In genomic region chr7:140674899-140675701, GRCh38 we compare ENCODE assay signal across 8 cellular contexts. TPM values are rescaled to one million over a fixed set of nuclear protein-coding genes. Genes with fewer than 3 reads are reported as not detected.
DNase-seq lines count a peak whose midpoint lies in the region; ATAC-seq lines count a peak whose summit lies in the region.

No MANE protein-coding gene starts in this region.

- peaks cover 31% of the 10 kb centered on the region for H3K36me3 Mint-ChIP-seq in T-helper 2 cell treated with Interferon-gamma antibody and Interleukin-4, amounts not matched to agents 5 μg/mL and 100 μg/mL, for 36 hours (ENCODE audit: low read depth)
- peaks cover 21% of the 10 kb centered on the region for H3K36me3 Mint-ChIP-seq in activated naive CD8-positive, alpha-beta T cell treated with anti-CD3 and anti-CD28 coated beads, Interleukin-2, amount 10 ng/mL, durations not matched to agents 7 days and 5 days
- H3K36me3 Mint-ChIP-seq in stimulated activated naive B cell treated with anti-CD40 and anti-IgM and Interleukin-4, amounts not matched to agents 10 μg/mL and 1 μg/mL and 100 μg/mL, for 72 hours: peaks cover 24 to 29% of the 10 kb centered on the region in 2 donors

- peak overlapping the region; percentile 87 for H3K27ac ChIP-seq in Karpas-422 (ENCODE audit: low read length)

- H2AFZ ChIP-seq in Karpas-422 (ENCODE audit: low read length): 0 out of 2 replicates have a peak overlapping the region, but pooled peaks have one; percentile 34

- H3K4me1 ChIP-seq in Karpas-422 (ENCODE audit: low read length): peaks cover 56% of the 10 kb centered on the region

- no peaks in the 10 kb centered on the region for H4K20me1 ChIP-seq in Karpas-422 (ENCODE audit: insufficient read depth, low read depth, low read length)

- peak overlapping the region; percentile 94 for H3K4me2 ChIP-seq in Karpas-422 (ENCODE audit: low read depth, low read length, poor library complexity, severe bottlenecking)

- DNase-seq in T-helper 2 cell treated with Interferon-gamma antibody and Interleukin-4, amounts not matched to agents 5 μg/mL and 100 μg/mL, for 36 hours (ENCODE audit: low spot score): no peak
- DNase-seq in T-helper 2 cell (no peak), Karpas-422 (peak; percentile 66), hypothalamus (lab: John Stamatoyannopoulos, UW) (peak in 28 of 51 donors; percentile 5 to 54 (median 30)), NCI-H774 (lab: John Stamatoyannopoulos, UW) (no peak)
- no peak for DNase-seq in activated naive CD8-positive, alpha-beta T cell treated with anti-CD3 and anti-CD28 coated beads, Interleukin-2, amount 10 ng/mL, durations not matched to agents 7 days and 5 days
- DNase-seq in stimulated activated naive B cell treated with anti-CD40 and anti-IgM and Interleukin-4, amounts not matched to agents 10 μg/mL and 1 μg/mL and 100 μg/mL, for 72 hours: no peak

- peak overlapping the region; percentile 70 for H3K27ac Mint-ChIP-seq in T-helper 2 cell treated with Interferon-gamma antibody and Interleukin-4, amounts not matched to agents 5 μg/mL and 100 μg/mL, for 36 hours
- H3K27ac Mint-ChIP-seq in activated naive CD8-positive, alpha-beta T cell treated with anti-CD3 and anti-CD28 coated beads, Interleukin-2, amount 10 ng/mL, durations not matched to agents 7 days and 5 days: peak overlapping the region; percentile 58
- peak overlapping the region; percentile 56 for H3K27ac Mint-ChIP-seq in stimulated activated naive B cell treated with anti-CD40 and anti-IgM and Interleukin-4, amounts not matched to agents 10 μg/mL and 1 μg/mL and 100 μg/mL, for 72 hours

- H3K4me3 ChIP-seq in Karpas-422 (ENCODE audit: low read length): peak overlapping the region; percentile 77

- H3K79me2 ChIP-seq in Karpas-422 (ENCODE audit: low read length): peaks cover 20% of the 10 kb centered on the region

- POLR2A ChIA-PET in activated naive CD8-positive, alpha-beta T cell treated with anti-CD3 and anti-CD28 coated beads, Interleukin-2, amount 10 ng/mL, durations not matched to agents 7 days and 5 days (lab: Charles Lee): interaction anchor here (1.3 kb wide), 1 partner anchor 340 kb away, joined by 3 read pairs; the partner anchor contains the start of gene MRPS33

- H3K9me3 ChIP-seq in Karpas-422 (ENCODE audit: low read length): no peaks in the 10 kb centered on the region

- H3K4me3 Mint-ChIP-seq in T-helper 2 cell treated with Interferon-gamma antibody and Interleukin-4, amounts not matched to agents 5 μg/mL and 100 μg/mL, for 36 hours: peak overlapping the region; percentile 88
- H3K4me3 Mint-ChIP-seq in activated naive CD8-positive, alpha-beta T cell treated with anti-CD3 and anti-CD28 coated beads, Interleukin-2, amount 10 ng/mL, durations not matched to agents 7 days and 5 days: peak overlapping the region; percentile 91
- H3K4me3 Mint-ChIP-seq in stimulated activated naive B cell treated with anti-CD40 and anti-IgM and Interleukin-4, amounts not matched to agents 10 μg/mL and 1 μg/mL and 100 μg/mL, for 72 hours: peak overlapping the region in 1 of 2 donors; percentile 14

- H3K9me2 ChIP-seq in Karpas-422 (replicated peaks; ENCODE audit: insufficient read depth, low read length): no peaks in the 10 kb centered on the region

- no peaks in the 10 kb centered on the region for H3K9me3 Mint-ChIP-seq in T-helper 2 cell treated with Interferon-gamma antibody and Interleukin-4, amounts not matched to agents 5 μg/mL and 100 μg/mL, for 36 hours
- no peaks in the 10 kb centered on the region for H3K9me3 Mint-ChIP-seq in activated naive CD8-positive, alpha-beta T cell treated with anti-CD3 and anti-CD28 coated beads, Interleukin-2, amount 10 ng/mL, durations not matched to agents 7 days and 5 days
- H3K9me3 Mint-ChIP-seq in stimulated activated naive B cell treated with anti-CD40 and anti-IgM and Interleukin-4, amounts not matched to agents 10 μg/mL and 1 μg/mL and 100 μg/mL, for 72 hours: no peaks in the 10 kb centered on the region

- ATAC-seq in activated naive CD8-positive, alpha-beta T cell treated with anti-CD3 and anti-CD28 coated beads, Interleukin-2, amount 10 ng/mL, durations not matched to agents 7 days and 5 days (ENCODE audit: low read depth): no peak
- no peak for ATAC-seq in stimulated activated naive B cell treated with anti-CD40 and anti-IgM and Interleukin-4, amounts not matched to agents 10 μg/mL and 1 μg/mL and 100 μg/mL, for 72 hours (replicated peaks)
- ATAC-seq in GM19452 (IDR thresholded peaks at IDR 0.05; ENCODE audit: unreplicated experiment): no peak

- peak overlapping the region; percentile 88 for H3K9ac ChIP-seq in Karpas-422 (ENCODE audit: low read length)

- H3K27me3 Mint-ChIP-seq in T-helper 2 cell treated with Interferon-gamma antibody and Interleukin-4, amounts not matched to agents 5 μg/mL and 100 μg/mL, for 36 hours (ENCODE audit: low read depth): peaks cover 3% of the 10 kb centered on the region
- H3K27me3 Mint-ChIP-seq in activated naive CD8-positive, alpha-beta T cell treated with anti-CD3 and anti-CD28 coated beads, Interleukin-2, amount 10 ng/mL, durations not matched to agents 7 days and 5 days: peaks cover 1% of the 10 kb centered on the region
- no peaks in the 10 kb centered on the region for H3K27me3 Mint-ChIP-seq in stimulated activated naive B cell treated with anti-CD40 and anti-IgM and Interleukin-4, amounts not matched to agents 10 μg/mL and 1 μg/mL and 100 μg/mL, for 72 hours

- no peaks in the 10 kb centered on the region for H3K27me3 ChIP-seq in Karpas-422 (ENCODE audit: low read length)

- peaks cover 31% of the 10 kb centered on the region for H3K4me1 Mint-ChIP-seq in T-helper 2 cell treated with Interferon-gamma antibody and Interleukin-4, amounts not matched to agents 5 μg/mL and 100 μg/mL, for 36 hours (ENCODE audit: low read depth)
- H3K4me1 Mint-ChIP-seq in activated naive CD8-positive, alpha-beta T cell treated with anti-CD3 and anti-CD28 coated beads, Interleukin-2, amount 10 ng/mL, durations not matched to agents 7 days and 5 days: peaks cover 31% of the 10 kb centered on the region
- peaks cover 41 to 65% of the 10 kb centered on the region in 2 donors for H3K4me1 Mint-ChIP-seq in stimulated activated naive B cell treated with anti-CD40 and anti-IgM and Interleukin-4, amounts not matched to agents 10 μg/mL and 1 μg/mL and 100 μg/mL, for 72 hours

- H3K36me3 ChIP-seq in Karpas-422 (ENCODE audit: insufficient read depth, low read length): peaks cover 6% of the 10 kb centered on the region; the same call in 1 of the 2 replicates

RNA-seq across cellular contexts. Expression of gene ADCK2, which starts 2.4 kb away (rescaled TPM):
- 16.8 and 27.1 TPM in 2 replicates for total RNA-seq in Karpas-422 (2014; rRNA removed; shearing (Covaris generic); ENCODE audit: low replicate concordance)
- 10 to 100 TPM; 23.5 to 24.5 TPM for total RNA-seq in activated naive CD8-positive, alpha-beta T cell treated with anti-CD3 and anti-CD28 coated beads, Interleukin-2, amount 10 ng/mL, durations not matched to agents 7 days and 5 days

RNA-seq across cellular contexts. Expression of gene NDUFB2, which starts 21.4 kb away (rescaled TPM):
- total RNA-seq in Karpas-422 (2014; rRNA removed; shearing (Covaris generic); ENCODE audit: low replicate concordance): 297 and 328 TPM in 2 replicates
- total RNA-seq in activated naive CD8-positive, alpha-beta T cell treated with anti-CD3 and anti-CD28 coated beads, Interleukin-2, amount 10 ng/mL, durations not matched to agents 7 days and 5 days: 100 to 1,000 TPM; 138 to 157 TPM

RNA-seq across cellular contexts. Expression of gene DENND2A, which starts 34.5 kb away (rescaled TPM):
- total RNA-seq in Karpas-422 (2014; rRNA removed; shearing (Covaris generic); ENCODE audit: low replicate concordance): not detected in 2 replicates
- total RNA-seq in activated naive CD8-positive, alpha-beta T cell treated with anti-CD3 and anti-CD28 coated beads, Interleukin-2, amount 10 ng/mL, durations not matched to agents 7 days and 5 days: not detected

Comparison
In these comparisons a context has a peak if more than half of its experiments do, and no peak if none do; other contexts are left out.
1. DNase-seq: peak in Karpas-422 (single experiment) and hypothalamus (28 of 51); none in T-helper 2 cell treated with Interferon-gamma antibody and Interleukin-4, amounts not matched to agents 5 μg/mL and 100 μg/mL, for 36 hours (single experiment), T-helper 2 cell (0 of 5), activated naive CD8-positive, alpha-beta T cell treated with anti-CD3 and anti-CD28 coated beads, Interleukin-2, amount 10 ng/mL, durations not matched to agents 7 days and 5 days (single experiment), stimulated activated naive B cell treated with anti-CD40 and anti-IgM and Interleukin-4, amounts not matched to agents 10 μg/mL and 1 μg/mL and 100 μg/mL, for 72 hours (single experiment) and NCI-H774 (single experiment).
2. Peak in every context shown above with its lines, with median percentiles within 50 percentile points of each other: H3K27ac Mint-ChIP-seq.